In the genomic region with DNA sequence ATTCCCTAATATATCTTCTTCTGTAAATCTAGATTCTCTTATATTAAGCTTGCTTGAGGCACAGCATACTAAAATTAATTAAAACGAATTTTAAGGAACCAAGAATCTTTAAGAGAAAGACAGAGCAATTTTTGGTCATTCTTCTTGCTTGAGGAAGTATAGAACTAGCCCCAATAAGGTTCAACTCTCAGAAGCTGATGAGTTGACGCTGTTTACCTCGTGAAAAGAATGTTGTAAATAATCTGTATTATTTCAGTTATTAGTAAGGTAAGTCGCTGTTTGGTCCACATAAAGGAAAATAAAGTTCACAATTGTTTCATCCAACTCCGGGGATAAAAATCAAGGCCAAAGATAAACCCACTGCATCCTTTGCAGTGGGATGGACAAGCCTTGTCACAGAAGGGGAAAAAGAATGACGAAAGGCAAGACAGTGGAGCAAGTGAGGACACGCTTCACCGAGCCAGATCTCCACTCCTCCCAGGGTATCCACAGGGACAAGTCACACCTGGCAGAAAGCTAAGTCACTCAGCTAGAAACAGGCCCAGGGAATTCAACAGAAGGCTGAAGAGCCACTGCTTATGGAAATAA, we compare ENCODE assay signal across 12 cellular contexts. TPM values are rescaled to one million over a fixed set of nuclear protein-coding genes. Genes with fewer than 3 reads are reported as not detected.
DNase-seq lines count a peak whose midpoint lies in the region; ATAC-seq and TF ChIP-seq lines count a peak whose summit lies in the region.
"Had no signal": no experiment of that assay in that cellular context is flagged by ENCODE, and none has a peak within 500 bp of the region (broad histone marks: within the 10 kb centered on the region; RNA-seq: fewer than 3 reads in every experiment).

No MANE protein-coding gene starts in this region.

- H3K4me1 Mint-ChIP-seq in activated CD4-positive, alpha-beta T cell treated with anti-CD3 and anti-CD28 coated beads, Interleukin-2, amount 10 ng/mL, durations not matched to agents 7 days and 5 days: peaks cover 43% of the 10 kb centered on the region
- H3K4me1 Mint-ChIP-seq in activated CD4-positive, alpha-beta memory T cell treated with anti-CD3 and anti-CD28 coated beads for 36 hours (ENCODE audit: low read depth): peaks cover 54% of the 10 kb centered on the region

- WGBS in prostate gland: 52% methylated on average over 8 of the region's 8 CpGs

- peak overlapping the region; percentile 23 to 32 for H3K27ac ChIP-seq in prostate gland

- no peaks in the 10 kb centered on the region for H3K36me3 ChIP-seq in prostate gland
- H3K36me3 ChIP-seq: HAP-1 had no signal

- no peaks in the 10 kb centered on the region for H3K4me1 ChIP-seq in prostate gland (replicated peaks)
- H3K4me1 ChIP-seq: HAP-1 had no signal

- H3K9me3 Mint-ChIP-seq in activated CD4-positive, alpha-beta T cell treated with anti-CD3 and anti-CD28 coated beads, Interleukin-2, amount 10 ng/mL, durations not matched to agents 7 days and 5 days: no peaks in the 10 kb centered on the region
- no peaks in the 10 kb centered on the region for H3K9me3 Mint-ChIP-seq in activated CD4-positive, alpha-beta memory T cell treated with anti-CD3 and anti-CD28 coated beads for 36 hours

- DNase-seq in activated CD4-positive, alpha-beta T cell treated with anti-CD3 and anti-CD28 coated beads, Interleukin-2, amount 10 ng/mL, durations not matched to agents 7 days and 5 days: no peak
- no peak for DNase-seq in activated CD4-positive, alpha-beta T cell treated with anti-CD3 and anti-CD28 coated beads for 1 hour
- no peak for DNase-seq in activated CD4-positive, alpha-beta memory T cell treated with anti-CD3 and anti-CD28 coated beads for 36 hours
- peak; percentile 42 for DNase-seq in prostate gland (ENCODE audit: low spot score)
- DNase-seq: islet precursor cell, SW 1271 had no signal

- intact Hi-C loops in activated CD4-positive, alpha-beta memory T cell treated with anti-CD3 and anti-CD28 coated beads for 36 hours (cut with micrococcal nuclease): loop anchor here (5.0 to 10.0 kb wide), 2 partner anchors 557 to 1031 kb away; a partner anchor contains a TSS
- intact Hi-C loops in prostate gland (cut with DNase I): no loop called here

- peak; percentile 4 for ATAC-seq in HG02852 (IDR thresholded peaks at IDR 0.05; ENCODE audit: unreplicated experiment)
- no peak for ATAC-seq in esophagus mucosa
- no peak for ATAC-seq in GM19324 (IDR thresholded peaks at IDR 0.05; ENCODE audit: low FRiP score, unreplicated experiment)
- no peak for ATAC-seq in GM18873 (IDR thresholded peaks at IDR 0.05; ENCODE audit: low FRiP score, unreplicated experiment)

- H3K9me3 ChIP-seq in prostate gland: no peaks in the 10 kb centered on the region
- H3K9me3 ChIP-seq: HAP-1 had no signal

- CTCF ChIA-PET in activated CD4-positive, alpha-beta T cell treated with anti-CD3 and anti-CD28 coated beads, Interleukin-2, amount 10 ng/mL, durations not matched to agents 7 days and 5 days (lab: Charles Lee): interaction anchor here (3.9 kb wide), 1 partner anchor 51 kb away, joined by 12 read pairs; no protein-coding TSS in a partner anchor
- CTCF ChIA-PET in activated CD4-positive, alpha-beta memory T cell treated with anti-CD3 and anti-CD28 coated beads for 36 hours (lab: Charles Lee): interaction anchor here (1.1 to 2.6 kb wide), 6 partner anchors 8 to 51 kb away, joined by 3 to 9 read pairs (median 5); no protein-coding TSS in a partner anchor

- H3K36me3 Mint-ChIP-seq in activated CD4-positive, alpha-beta T cell treated with anti-CD3 and anti-CD28 coated beads, Interleukin-2, amount 10 ng/mL, durations not matched to agents 7 days and 5 days (ENCODE audit: low read depth): peaks cover 3% of the 10 kb centered on the region
- no peaks in the 10 kb centered on the region for H3K36me3 Mint-ChIP-seq in activated CD4-positive, alpha-beta memory T cell treated with anti-CD3 and anti-CD28 coated beads for 36 hours

- TF ChIP-seq CTCF in prostate gland (IDR thresholded peaks at IDR 0.05): no peak

- H3K27ac Mint-ChIP-seq in activated CD4-positive, alpha-beta T cell treated with anti-CD3 and anti-CD28 coated beads, Interleukin-2, amount 10 ng/mL, durations not matched to agents 7 days and 5 days: peak overlapping the region; percentile 97
- peak overlapping the region; percentile 86 for H3K27ac Mint-ChIP-seq in activated CD4-positive, alpha-beta memory T cell treated with anti-CD3 and anti-CD28 coated beads for 36 hours

- no peaks in the 10 kb centered on the region for H3K27me3 Mint-ChIP-seq in activated CD4-positive, alpha-beta T cell treated with anti-CD3 and anti-CD28 coated beads, Interleukin-2, amount 10 ng/mL, durations not matched to agents 7 days and 5 days
- H3K27me3 Mint-ChIP-seq in activated CD4-positive, alpha-beta memory T cell treated with anti-CD3 and anti-CD28 coated beads for 36 hours: no peaks in the 10 kb centered on the region

- peak overlapping the region; percentile 70 for H3K4me3 Mint-ChIP-seq in activated CD4-positive, alpha-beta T cell treated with anti-CD3 and anti-CD28 coated beads, Interleukin-2, amount 10 ng/mL, durations not matched to agents 7 days and 5 days
- peak overlapping the region; percentile 62 for H3K4me3 Mint-ChIP-seq in activated CD4-positive, alpha-beta memory T cell treated with anti-CD3 and anti-CD28 coated beads for 36 hours

- TF ChIP-seq POLR2A in prostate gland (IDR thresholded peaks at IDR 0.05): no peak

- no peak overlapping the region for H3K4me3 ChIP-seq in prostate gland
- H3K4me3 ChIP-seq: HAP-1 had no signal

- no peaks in the 10 kb centered on the region for H3K27me3 ChIP-seq in prostate gland (replicated peaks; ENCODE audit: insufficient read depth)

- POLR2A ChIA-PET in activated CD4-positive, alpha-beta T cell treated with anti-CD3 and anti-CD28 coated beads, Interleukin-2, amount 10 ng/mL, durations not matched to agents 7 days and 5 days (lab: Charles Lee): no interaction called here
- POLR2A ChIA-PET in activated CD4-positive, alpha-beta memory T cell treated with anti-CD3 and anti-CD28 coated beads for 36 hours (lab: Charles Lee): interaction anchor here (1.2 to 5.0 kb wide), 6 partner anchors 8 to 39 kb away, joined by 4 to 49 read pairs (median 6); no protein-coding TSS in a partner anchor

RNA-seq across cellular contexts. Expression of a gene that starts 0.8 kb away (rescaled TPM):
- total RNA-seq in activated CD4-positive, alpha-beta T cell treated with anti-CD3 and anti-CD28 coated beads, Interleukin-2, amount 10 ng/mL, durations not matched to agents 7 days and 5 days: 1 to 10 TPM; 1.6 to 2.4 TPM
- 10 to 100 TPM; 26.9 to 28.3 TPM for total RNA-seq in activated CD4-positive, alpha-beta memory T cell treated with anti-CD3 and anti-CD28 coated beads for 36 hours
- total RNA-seq in prostate gland: 1 to 10 TPM in 1 of 2 donors, under 1 TPM in 1; 0.74 to 1.5 TPM
- 2.6 TPM for total RNA-seq in esophagus mucosa
- total RNA-seq: NCI-H460 had no signal
